Comparison of ENCODE assay signal across 2 cellular contexts in genomic region chrX:129793604-129794191, GRCh38.
TF ChIP-seq lines count a peak whose summit lies in the region.

No MANE protein-coding gene starts in this region.

TF ChIP-seq in HepG2, 621 proteins besides CTCF, POLR2A, EP300 and RAD21:
- TF ChIP-seq NAIF1 (CRISPR knock-in tag; IDR thresholded peaks at IDR 0.05; ENCODE audit: borderline replicate concordance) (no peak), THYN1 (CRISPR knock-in tag; IDR thresholded peaks at IDR 0.05; ENCODE audit: borderline replicate concordance, low read depth) (no peak), SP2 (CRISPR knock-in tag; IDR thresholded peaks at IDR 0.05) (no peak), SMAD9 (CRISPR knock-in tag; IDR thresholded peaks at IDR 0.05) (no peak), MBNL3 (CRISPR knock-in tag; conservative IDR thresholded peaks at IDR 0.05) (no peak), YEATS4 (CRISPR knock-in tag; IDR thresholded peaks at IDR 0.05; ENCODE audit: borderline replicate concordance) (no peak)

TF ChIP-seq in HEK293T, 16 proteins besides CTCF, POLR2A, EP300 and RAD21:
- no peak for TF ChIP-seq L3MBTL2 (conservative IDR thresholded peaks at IDR 0.05)
